In the genomic region with DNA sequence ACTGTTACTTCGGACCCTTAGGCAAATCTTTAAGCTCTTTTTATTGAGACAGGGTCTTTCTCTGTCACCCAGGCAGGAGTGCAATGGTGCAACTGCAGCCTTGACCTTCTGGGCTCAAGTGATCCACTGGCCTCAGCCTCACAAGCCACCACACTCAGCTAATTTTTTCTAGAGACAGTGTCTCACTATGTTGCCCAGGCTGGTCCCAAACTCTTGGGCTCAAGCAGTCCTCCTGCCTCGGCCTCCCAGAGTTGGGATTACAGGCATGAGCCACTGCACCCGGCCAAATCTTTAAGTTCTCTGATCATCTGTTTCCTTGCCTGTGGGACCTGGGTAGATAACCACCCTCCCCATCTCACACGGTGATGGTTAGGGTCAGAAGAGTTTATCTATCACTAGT, we compare ENCODE assay signal across 29 cellular contexts. TPM values are rescaled to one million over a fixed set of nuclear protein-coding genes. Genes with fewer than 3 reads are reported as not detected.
"Had no signal": no experiment of that assay in that cellular context is flagged by ENCODE, and none has a peak within 500 bp of the region (broad histone marks: within the 10 kb centered on the region; RNA-seq: fewer than 3 reads in every experiment).

No MANE protein-coding gene starts in this region.

- H3K27me3 ChIP-seq: esophagus squamous epithelium, right lobe of liver, transverse colon had no signal

- H3K27ac Mint-ChIP-seq: activated naive CD4-positive, alpha-beta T cell treated with anti-CD3 and anti-CD28 coated beads, Interleukin-2, amount 10 ng/mL, durations not matched to agents 7 days and 5 days; activated naive CD8-positive, alpha-beta T cell treated with anti-CD3 and anti-CD28 coated beads, Interleukin-2, amount 50 U/mL, for 24 hours; dendritic cell treated with granulocyte-macrophage colony-stimulating factor and Interleukin-4, amounts not matched to agents 40 ng/mL and 50 ng/mL, for 4 days; stimulated activated memory B cell treated with anti-CD40 and anti-IgM and Interleukin-4, amounts not matched to agents 10 μg/mL and 1 μg/mL and 100 μg/mL, for 72 hours; T-helper 2 cell treated with Interferon-gamma antibody and Interleukin-4, amounts not matched to agents 5 μg/mL and 100 μg/mL, for 36 hours had no signal

- DNase-seq: activated CD4-positive, alpha-beta T cell treated with anti-CD3 and anti-CD28 coated beads for 48 hours; activated CD4-positive, alpha-beta T cell treated with anti-CD3 and anti-CD28 coated beads, Interleukin-2, amount 50 U/mL, for 48 hours; activated CD8-positive, alpha-beta memory T cell treated with anti-CD3 and anti-CD28 coated beads, Interleukin-2, amount 50 U/mL, for 48 hours; activated gamma-delta T cell; activated naive CD4-positive, alpha-beta T cell treated with anti-CD3 and anti-CD28 coated beads, Interleukin-2, amount 10 ng/mL, durations not matched to agents 7 days and 5 days; activated naive CD8-positive, alpha-beta T cell treated with anti-CD3 and anti-CD28 coated beads, Interleukin-2, amount 50 U/mL, for 24 hours; amygdala; caudate nucleus; esophagus squamous epithelium; left ventricle myocardium inferior; occipital lobe; stimulated activated CD4-positive, alpha-beta T cell treated with anti-CD3 and anti-CD28 coated beads, Interleukin-12 subunit alpha, Interleukin-12 subunit beta, amount 100 ng/mL, for 4 hours; stimulated activated CD4-positive, alpha-beta T cell treated with anti-CD3 and anti-CD28 coated beads, Interleukin-4, amount 100 ng/mL, for 24 hours; T-cell; transverse colon had no signal

- H3K27ac ChIP-seq: left ventricle myocardium inferior, parathyroid adenoma had no signal

- H3K9me3 Mint-ChIP-seq: activated naive CD4-positive, alpha-beta T cell treated with anti-CD3 and anti-CD28 coated beads, Interleukin-2, amount 10 ng/mL, durations not matched to agents 7 days and 5 days; activated naive CD8-positive, alpha-beta T cell treated with anti-CD3 and anti-CD28 coated beads, Interleukin-2, amount 50 U/mL, for 24 hours; activated T-cell treated with anti-CD3 and anti-CD28 coated beads, Interleukin-2, amount 50 U/mL, for 24 hours; dendritic cell treated with granulocyte-macrophage colony-stimulating factor and Interleukin-4, amounts not matched to agents 40 ng/mL and 50 ng/mL, for 4 days; stimulated activated memory B cell treated with anti-CD40 and anti-IgM and Interleukin-4, amounts not matched to agents 10 μg/mL and 1 μg/mL and 100 μg/mL, for 72 hours; T-cell; T-helper 2 cell treated with Interferon-gamma antibody and Interleukin-4, amounts not matched to agents 5 μg/mL and 100 μg/mL, for 36 hours had no signal

- H3K9ac ChIP-seq: parathyroid adenoma had no signal

- FAIRE-seq: frontal cortex had no signal

- H3K9me3 ChIP-seq: esophagus squamous epithelium, left ventricle myocardium inferior, right lobe of liver, transverse colon had no signal

- H2AFZ ChIP-seq: parathyroid adenoma had no signal

- ATAC-seq: activated naive CD8-positive, alpha-beta T cell treated with anti-CD3 and anti-CD28 coated beads, Interleukin-2, amount 50 U/mL, for 24 hours; right lobe of liver; stimulated activated memory B cell treated with anti-CD40 and anti-IgM and Interleukin-4, amounts not matched to agents 10 μg/mL and 1 μg/mL and 100 μg/mL, for 72 hours; T-cell had no signal

- H3K4me3 Mint-ChIP-seq: activated naive CD4-positive, alpha-beta T cell treated with anti-CD3 and anti-CD28 coated beads, Interleukin-2, amount 10 ng/mL, durations not matched to agents 7 days and 5 days; activated naive CD8-positive, alpha-beta T cell treated with anti-CD3 and anti-CD28 coated beads, Interleukin-2, amount 50 U/mL, for 24 hours; activated T-cell treated with anti-CD3 and anti-CD28 coated beads, Interleukin-2, amount 50 U/mL, for 24 hours; dendritic cell treated with granulocyte-macrophage colony-stimulating factor and Interleukin-4, amounts not matched to agents 40 ng/mL and 50 ng/mL, for 4 days; stimulated activated memory B cell treated with anti-CD40 and anti-IgM and Interleukin-4, amounts not matched to agents 10 μg/mL and 1 μg/mL and 100 μg/mL, for 72 hours; T-cell; T-helper 2 cell treated with Interferon-gamma antibody and Interleukin-4, amounts not matched to agents 5 μg/mL and 100 μg/mL, for 36 hours had no signal

- H3K36me3 ChIP-seq: transverse colon had no signal

- H3K4me3 ChIP-seq: esophagus squamous epithelium, left ventricle myocardium inferior, right lobe of liver, skin epidermis, transverse colon had no signal

RNA-seq across cellular contexts. Expression of a gene that starts 2.3 kb away (rescaled TPM):
- total RNA-seq: activated CD8-positive, alpha-beta memory T cell treated with anti-CD3 and anti-CD28 coated beads for 36 hours; chondrocyte; frontal cortex; left ventricle myocardium inferior; lung microvascular endothelial cell; occipital lobe; pulmonary artery endothelial cell; temporal lobe had no signal
- polyA plus RNA-seq: neural cell had no signal
